Comparison of ENCODE assay signal across 4 cellular contexts in the genomic region with DNA sequence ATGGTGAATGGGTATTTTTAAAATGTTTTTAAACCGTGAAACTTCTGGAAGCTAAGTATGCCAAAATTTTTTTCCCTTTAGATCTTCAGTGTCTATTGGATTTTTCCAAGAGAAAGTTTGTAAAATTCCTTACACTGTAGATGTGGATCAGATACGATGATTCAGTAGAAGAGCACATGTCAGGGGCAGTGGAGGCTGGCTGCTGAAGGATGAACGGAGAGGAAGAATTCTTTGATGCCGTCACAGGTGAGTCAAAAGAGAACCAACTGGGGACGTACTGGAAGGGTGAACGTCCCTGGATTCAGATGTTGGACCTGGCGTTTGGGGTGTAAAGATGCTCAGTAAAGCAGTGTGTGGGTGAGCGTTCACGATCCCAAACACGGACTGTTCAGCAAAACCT. TPM values are rescaled to one million over a fixed set of nuclear protein-coding genes. Genes with fewer than 3 reads are reported as not detected.
"Had no signal": no experiment of that assay in that cellular context is flagged by ENCODE, and none has a peak within 500 bp of the region (broad histone marks: within the 10 kb centered on the region; RNA-seq: fewer than 3 reads in every experiment).

No MANE protein-coding gene starts in this region.

- DNase-seq: GDM1, GF-D8 had no signal

- ATAC-seq: GM12878 had no signal

RNA-seq across cellular contexts. Expression of a gene that starts 35.9 kb away (rescaled TPM):
- total RNA-seq: G401, GM12878 had no signal
